38 cellular contexts compared by ENCODE assay signal in genomic region chr17:72825218-72825617, GRCh38.
"Had no signal": no experiment of that assay in that cellular context is flagged by ENCODE, and none has a peak within 500 bp of the region (broad histone marks: within the 10 kb centered on the region; RNA-seq: fewer than 3 reads in every experiment).

No MANE protein-coding gene starts in this region.

- H3K27me3 Mint-ChIP-seq: activated B cell treated with CpG ODN at 0.5 μM for 24 hours; activated CD4-positive, alpha-beta memory T cell treated with anti-CD3 and anti-CD28 coated beads for 36 hours; activated CD4-positive, alpha-beta T cell treated with anti-CD3 and anti-CD28 coated beads, Interleukin-2, amount 10 ng/mL, durations not matched to agents 24 days and 14 days; activated CD8-positive, alpha-beta T cell treated with anti-CD3 and anti-CD28 coated beads for 36 hours; activated naive CD4-positive, alpha-beta T cell treated with anti-CD3 and anti-CD28 coated beads, Interleukin-2, amount 50 U/mL, for 24 hours; activated naive CD8-positive, alpha-beta T cell; activated naive CD8-positive, alpha-beta T cell treated with anti-CD3 and anti-CD28 coated beads, Interleukin-2, amount 10 ng/mL, durations not matched to agents 7 days and 5 days; activated naive CD8-positive, alpha-beta T cell treated with anti-CD3 and anti-CD28 coated beads, Interleukin-2, amount 50 U/mL, for 24 hours; activated T-helper 17 cell treated with anti-CD3 and anti-CD28 coated beads, Interleukin-2, amount 50 U/mL, for 72 hours; brain; central memory CD8-positive, alpha-beta T cell had no signal

- H3K4me3 ChIP-seq: ascending aorta, cardiac muscle cell had no signal

- FAIRE-seq: bronchial epithelial cell, TTC549 had no signal

- H3K27ac Mint-ChIP-seq: activated B cell treated with CpG ODN at 0.5 μM for 24 hours; activated CD4-positive, alpha-beta memory T cell treated with anti-CD3 and anti-CD28 coated beads for 36 hours; activated CD4-positive, alpha-beta T cell treated with anti-CD3 and anti-CD28 coated beads, Interleukin-2, amount 10 ng/mL, durations not matched to agents 24 days and 14 days; activated CD8-positive, alpha-beta T cell treated with anti-CD3 and anti-CD28 coated beads for 36 hours; activated naive CD4-positive, alpha-beta T cell treated with anti-CD3 and anti-CD28 coated beads for 36 hours; activated naive CD4-positive, alpha-beta T cell treated with anti-CD3 and anti-CD28 coated beads, Interleukin-2, amount 50 U/mL, for 24 hours; activated naive CD8-positive, alpha-beta T cell; activated naive CD8-positive, alpha-beta T cell treated with anti-CD3 and anti-CD28 coated beads, Interleukin-2, amount 10 ng/mL, durations not matched to agents 7 days and 5 days; activated naive CD8-positive, alpha-beta T cell treated with anti-CD3 and anti-CD28 coated beads, Interleukin-2, amount 50 U/mL, for 24 hours; activated T-cell treated with anti-CD3 and anti-CD28 coated beads, Interleukin-2, amount 50 U/mL, for 72 hours; activated T-helper 1 cell treated with anti-CD3 and anti-CD28 coated beads, Interleukin-12 subunit alpha, Interleukin-12 subunit beta, Interleukin-2, Interleukin-4 antibody, amounts not matched to agents 30 ng/mL and 10 ng/mL and 1 ng/mL, durations not matched to agents 14 hours and 24 hours and 36 hours; activated T-helper 17 cell treated with anti-CD3 and anti-CD28 coated beads, Interleukin-2, amount 50 U/mL, for 72 hours; brain; T-helper 1 cell treated with Interleukin-12 subunit alpha and Interleukin-12 subunit beta and Interleukin-4 antibody, amounts not matched to agents 30 μg/mL and 1 μg/mL, for 36 hours; T-helper 2 cell treated with Interferon-gamma antibody and Interleukin-4, amounts not matched to agents 5 μg/mL and 100 μg/mL, for 36 hours had no signal

- H3K27me3 ChIP-seq: ascending aorta, cardiac muscle cell had no signal

- H3K9me3 ChIP-seq: ascending aorta had no signal

- ATAC-seq: activated CD8-positive, alpha-beta T cell treated with anti-CD3 and anti-CD28 coated beads for 36 hours; activated naive CD8-positive, alpha-beta T cell treated with anti-CD3 and anti-CD28 coated beads, Interleukin-2, amount 50 U/mL, for 24 hours; activated T-cell treated with anti-CD3 and anti-CD28 coated beads, Interleukin-2, amount 50 U/mL, for 4 hours; activated T-cell treated with anti-CD3 and anti-CD28 coated beads, Interleukin-2, amount 50 U/mL, for 72 hours; activated T-helper 17 cell treated with anti-CD3 and anti-CD28 coated beads, Interleukin-2, amount 50 U/mL, for 72 hours had no signal

- H3K36me3 ChIP-seq: cardiac muscle cell had no signal

- H3K4me1 ChIP-seq: ascending aorta had no signal

- H3K4me1 Mint-ChIP-seq: activated B cell treated with CpG ODN at 0.5 μM for 24 hours; activated naive CD4-positive, alpha-beta T cell treated with anti-CD3 and anti-CD28 coated beads, Interleukin-2, amount 50 U/mL, for 24 hours; activated T-helper 17 cell treated with anti-CD3 and anti-CD28 coated beads, Interleukin-2, amount 50 U/mL, for 72 hours had no signal

- H3K27ac ChIP-seq: ascending aorta, cardiac muscle cell, VCaP had no signal

- DNase-seq: activated B cell treated with CpG ODN at 0.5 μM for 24 hours; activated CD4-positive, alpha-beta memory T cell treated with anti-CD3 and anti-CD28 coated beads for 36 hours; activated CD4-positive, alpha-beta T cell treated with anti-CD3 and anti-CD28 coated beads for 4 hours; activated CD4-positive, alpha-beta T cell treated with anti-CD3 and anti-CD28 coated beads, Interleukin-2, amount 10 ng/mL, durations not matched to agents 24 days and 14 days; activated CD4-positive, alpha-beta T cell treated with anti-CD3 and anti-CD28 coated beads, Interleukin-2, amount 50 U/mL, for 1 hour; activated CD4-positive, alpha-beta T cell treated with anti-CD3 and anti-CD28 coated beads, Interleukin-2, amount 50 U/mL, for 4 hours; activated CD4-positive, CD25-positive, alpha-beta regulatory T cell treated with anti-CD3 and anti-CD28 coated beads, Interleukin-2, amount 50 U/mL, for 72 hours; activated CD8-positive, alpha-beta memory T cell treated with anti-CD3 and anti-CD28 coated beads, Interleukin-2, amount 50 U/mL, for 4 hours; activated CD8-positive, alpha-beta T cell treated with anti-CD3 and anti-CD28 coated beads for 36 hours; activated effector memory CD4-positive, alpha-beta T cell treated with anti-CD3 and anti-CD28 coated beads, Interleukin-2, amount 50 U/mL, for 16 hours; activated gamma-delta T cell treated with Interleukin-2 at 50 U/mL for 16 hours; activated naive CD4-positive, alpha-beta T cell; activated naive CD4-positive, alpha-beta T cell treated with anti-CD3 and anti-CD28 coated beads for 36 hours; activated naive CD8-positive, alpha-beta T cell treated with anti-CD3 and anti-CD28 coated beads, Interleukin-2, amount 10 ng/mL, durations not matched to agents 7 days and 5 days; activated naive CD8-positive, alpha-beta T cell treated with anti-CD3 and anti-CD28 coated beads, Interleukin-2, amount 50 U/mL, for 24 hours; activated T-cell treated with anti-CD3 and anti-CD28 coated beads for 4 hours; activated T-cell treated with anti-CD3 and anti-CD28 coated beads, Interleukin-2, amount 50 U/mL, for 1 hour; activated T-cell treated with anti-CD3 and anti-CD28 coated beads, Interleukin-2, amount 50 U/mL, for 4 hours; activated T-cell treated with anti-CD3 and anti-CD28 coated beads, Interleukin-2, amount 50 U/mL, for 72 hours; amygdala; anterior cingulate cortex; caudate nucleus; cerebellar nuclear complex; T-helper 2 cell; T-helper 9 cell had no signal

- H3K4me3 Mint-ChIP-seq: activated B cell treated with CpG ODN at 0.5 μM for 24 hours; activated CD4-positive, alpha-beta memory T cell treated with anti-CD3 and anti-CD28 coated beads for 36 hours; activated CD4-positive, alpha-beta T cell treated with anti-CD3 and anti-CD28 coated beads, Interleukin-2, amount 10 ng/mL, durations not matched to agents 24 days and 14 days; activated CD8-positive, alpha-beta T cell treated with anti-CD3 and anti-CD28 coated beads for 36 hours; activated naive CD4-positive, alpha-beta T cell treated with anti-CD3 and anti-CD28 coated beads for 36 hours; activated naive CD4-positive, alpha-beta T cell treated with anti-CD3 and anti-CD28 coated beads, Interleukin-2, amount 50 U/mL, for 24 hours; activated naive CD8-positive, alpha-beta T cell; activated naive CD8-positive, alpha-beta T cell treated with anti-CD3 and anti-CD28 coated beads, Interleukin-2, amount 10 ng/mL, durations not matched to agents 7 days and 5 days; activated naive CD8-positive, alpha-beta T cell treated with anti-CD3 and anti-CD28 coated beads, Interleukin-2, amount 50 U/mL, for 24 hours; activated T-cell treated with anti-CD3 and anti-CD28 coated beads, Interleukin-2, amount 50 U/mL, for 4 hours; activated T-cell treated with anti-CD3 and anti-CD28 coated beads, Interleukin-2, amount 50 U/mL, for 72 hours; activated T-helper 1 cell treated with anti-CD3 and anti-CD28 coated beads, Interleukin-12 subunit alpha, Interleukin-12 subunit beta, Interleukin-2, Interleukin-4 antibody, amounts not matched to agents 30 ng/mL and 10 ng/mL and 1 ng/mL, durations not matched to agents 14 hours and 24 hours and 36 hours; activated T-helper 17 cell treated with anti-CD3 and anti-CD28 coated beads, Interleukin-2, amount 50 U/mL, for 72 hours; brain; central memory CD8-positive, alpha-beta T cell; T-helper 1 cell treated with Interleukin-12 subunit alpha and Interleukin-12 subunit beta and Interleukin-4 antibody, amounts not matched to agents 30 μg/mL and 1 μg/mL, for 36 hours; T-helper 2 cell treated with Interferon-gamma antibody and Interleukin-4, amounts not matched to agents 5 μg/mL and 100 μg/mL, for 36 hours had no signal
